ENCODE assay signal across 8 cellular contexts in the genomic region with DNA sequence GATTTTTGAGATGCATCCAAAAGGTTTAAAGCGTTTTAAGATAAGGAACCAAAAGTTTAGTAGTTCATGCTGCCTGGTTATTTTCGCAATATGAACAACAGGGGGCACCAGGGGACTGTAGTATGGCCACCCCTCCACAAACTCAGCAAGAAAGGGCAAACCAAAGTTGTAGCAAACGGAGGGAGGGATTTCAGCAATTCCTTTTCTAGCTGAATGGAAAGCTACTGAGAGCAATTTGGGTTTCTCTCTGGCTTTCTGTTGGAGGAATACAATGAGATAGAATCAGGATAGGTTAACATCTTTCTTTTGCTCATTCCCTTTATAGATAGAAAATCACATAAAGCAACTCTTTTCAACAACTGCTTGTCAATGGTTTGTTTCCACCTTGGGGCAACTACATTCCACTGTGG.
DNase-seq lines count a peak whose midpoint lies in the region; ATAC-seq, FAIRE-seq and TF ChIP-seq lines count a peak whose summit lies in the region.

No MANE protein-coding gene starts in this region.

- peak; percentile 83 for FAIRE-seq in kidney (lab: Jason Lieb, UNC)

- intact Hi-C loops in breast epithelium (cut with DNase I; ENCODE audit: low total_unique reads), result loop anchor here (10.0 kb wide), 2 partner anchors 545 to 835 kb away; partner anchors contain the start of gene IGF1
- intact Hi-C loops in kidney (cut with DNase I), result no loop called here

- H3K4me3 ChIP-seq in BE2C (ENCODE audit: low read depth, low read length), result no peak overlapping the region
- H3K4me3 ChIP-seq in breast epithelium, result no peak overlapping the region
- H3K4me3 ChIP-seq in kidney (ENCODE audit: low read length in 2 of 2), result no peak overlapping the region

- TF ChIP-seq POLR2A in breast epithelium (IDR thresholded peaks at IDR 0.05) (no peak), GM18505 (IDR thresholded peaks at IDR 0.05; ENCODE audit: borderline replicate concordance, extremely low read depth, insufficient read depth, insufficient read length) (no peak)

- no peaks in the 10 kb centered on the region for H3K9me3 ChIP-seq in BE2C
- no peaks in the 10 kb centered on the region for H3K9me3 ChIP-seq in breast epithelium
- no peaks in the 10 kb centered on the region for H3K9me3 ChIP-seq in kidney (ENCODE audit: control insufficient read depth in 1 of 2, low read length in 2 of 2)

- peak overlapping the region; percentile 35 to 90 for H3K27ac ChIP-seq in breast epithelium
- no peak overlapping the region for H3K27ac ChIP-seq in kidney (ENCODE audit: low read depth in 2 of 2, low read length in 2 of 2)

- ATAC-seq in GM21528 (IDR thresholded peaks at IDR 0.05; ENCODE audit: low FRiP score, unreplicated experiment), result peak; percentile 33
- ATAC-seq in GM18505 (IDR thresholded peaks at IDR 0.05; ENCODE audit: unreplicated experiment), result no peak

- H3K27me3 ChIP-seq in BE2C (peaks cover 5% of the 10 kb centered on the region; the same call in 1 of the 2 replicates), breast epithelium (no peaks in the 10 kb centered on the region)

- DNase-seq in BE2C (peak; percentile 58), NCI-H2029 (lab: John Stamatoyannopoulos, UW) (peak; percentile 26), T1000 (lab: John Stamatoyannopoulos, UW) (peak; percentile 3), breast epithelium (ENCODE audit: low spot score in 2 of 2) (peak in 1 of 2 donors; percentile 30), kidney (no peak)
- peak; percentile 51 for DNase-seq in stimulated activated CD4-positive, alpha-beta T cell treated with anti-CD3 and anti-CD28 coated beads, Interleukin-1b, Interleukin-23, amount 100 ng/mL, for 48 hours

- H3K36me3 ChIP-seq in BE2C, result no peaks in the 10 kb centered on the region
- H3K36me3 ChIP-seq in breast epithelium, result no peaks in the 10 kb centered on the region
- H3K36me3 ChIP-seq in kidney (ENCODE audit: control insufficient read depth in 1 of 2, insufficient read depth in 2 of 2, low read length in 2 of 2), result no peaks in the 10 kb centered on the region

- H3K4me1 ChIP-seq in BE2C (no peaks in the 10 kb centered on the region), breast epithelium (no peaks in the 10 kb centered on the region), kidney (ENCODE audit: control insufficient read depth in 1 of 2, insufficient read depth in 1 of 2, low read depth in 1 of 2, low read length in 2 of 2) (no peaks in the 10 kb centered on the region)

- TF ChIP-seq CTCF in BE2C (IDR thresholded peaks at IDR 0.05; ENCODE audit: low read depth, low read length), result peak; percentile 81
- peak in 2 of 3 donors; percentile 66 to 79 for TF ChIP-seq CTCF in breast epithelium (IDR thresholded peaks at IDR 0.05)
- TF ChIP-seq CTCF in kidney (IDR thresholded peaks at IDR 0.05; ENCODE audit: borderline replicate concordance, extremely low read depth, insufficient read depth), result peak; percentile 70

- H3K9ac ChIP-seq in kidney (ENCODE audit: low read length in 2 of 2), result no peak overlapping the region

Comparison
In these comparisons a context has a peak if more than half of its experiments do, and no peak if none do; other contexts are left out.
1. H3K27ac ChIP-seq: peak in breast epithelium (2 of 2); none in kidney (0 of 2).
2. Peak in every context shown above with its lines, with median percentiles within 50 percentile points of each other: CTCF ChIP-seq.